In genomic region chr11:115581871-115582639, GRCh38 we compare ENCODE assay signal across 11 cellular contexts.
DNase-seq lines count a peak whose midpoint lies in the region; ATAC-seq, FAIRE-seq and TF ChIP-seq lines count a peak whose summit lies in the region.
"Had no signal": no experiment of that assay in that cellular context is flagged by ENCODE, and none has a peak within 500 bp of the region (broad histone marks: within the 10 kb centered on the region; RNA-seq: fewer than 3 reads in every experiment).

No MANE protein-coding gene starts in this region.

- peak; percentile 25 for DNase-seq in HTR-8/SVneo (ENCODE audit: insufficient read length, low spot score)
- DNase-seq in NCI-H82 treated with DMSO at 0.1 percent for 48 hours (lab: John Stamatoyannopoulos, UW; ENCODE audit: unreplicated experiment), result peak; percentile 22
- peak; percentile 36 for DNase-seq in iPS DF 4.7 (ENCODE audit: extremely low read depth, low spot score)
- no peak for DNase-seq in inferior parietal cortex (ENCODE audit: extremely low spot score)
- DNase-seq in epidermal melanocyte (ENCODE audit: insufficient read length, low spot score), result no peak
- DNase-seq in NOMO-1 treated with dmso at 0.1 percent for 144 hours (lab: John Stamatoyannopoulos, UW; ENCODE audit: unreplicated experiment), result no peak
- DNase-seq: C1 segment of cervical spinal cord; stimulated activated CD4-positive, alpha-beta T cell treated with anti-CD3 and anti-CD28 coated beads, Interleukin-2, amount 100 ng/mL, for 24 hours had no signal

- TF ChIP-seq CTCF in 22Rv1 (IDR thresholded peaks at IDR 0.05), result 0 out of 2 replicates have a peak, but pooled peaks have one; percentile 15

- H3K27ac ChIP-seq in 22Rv1, result no peak overlapping the region

- no peak for FAIRE-seq in HTR-8/SVneo (lab: Jason Lieb, UNC)
- FAIRE-seq: colon had no signal

- ATAC-seq in HG03095 (IDR thresholded peaks at IDR 0.05; ENCODE audit: unreplicated experiment), result no peak

Comparison
In these comparisons a context has a peak if more than half of its experiments do, and no peak if none do; other contexts are left out.
1. DNase-seq: peak in HTR-8/SVneo (single experiment), NCI-H82 treated with DMSO at 0.1 percent for 48 hours (single experiment) and iPS DF 4.7 (single experiment); none in inferior parietal cortex (single experiment), epidermal melanocyte (single experiment) and NOMO-1 treated with dmso at 0.1 percent for 144 hours (single experiment).